In genomic region chr16:78161023-78161729, GRCh38 we compare ENCODE assay signal across 28 cellular contexts.
"Had no signal": no experiment of that assay in that cellular context is flagged by ENCODE, and none has a peak within 500 bp of the region (broad histone marks: within the 10 kb centered on the region; RNA-seq: fewer than 3 reads in every experiment).

No MANE protein-coding gene starts in this region.

- DNase-seq: natural killer cell; occipital lobe; ovary; posterior cingulate gyrus; psoas muscle; right cardiac atrium; spleen; stimulated activated CD4-positive, alpha-beta T cell treated with anti-CD3 and anti-CD28 coated beads, Interleukin-12 subunit alpha, Interleukin-12 subunit beta, amount 100 ng/mL, for 4 hours; stimulated activated CD4-positive, alpha-beta T cell treated with anti-CD3 and anti-CD28 coated beads, Interleukin-1b, Interleukin-23, amount 100 ng/mL, for 48 hours; stimulated activated CD4-positive, alpha-beta T cell treated with anti-CD3 and anti-CD28 coated beads, Interleukin-4, amount 100 ng/mL, for 1 hour; stimulated activated CD4-positive, alpha-beta T cell treated with anti-CD3 and anti-CD28 coated beads, Interleukin-4, amount 100 ng/mL, for 4 hours; stimulated activated CD8-positive, alpha-beta memory T cell treated with anti-CD3 and anti-CD28 coated beads, Interleukin-4, amount 100 ng/mL, for 48 hours; stimulated activated naive CD4-positive, alpha-beta T cell; stimulated activated naive CD8-positive, alpha-beta T cell treated with anti-CD3 and anti-CD28 coated beads, Interleukin-15, amount 100 ng/mL, for 72 hours; stimulated activated naive CD8-positive, alpha-beta T cell treated with anti-CD3 and anti-CD28 coated beads, Interleukin-15, Interleukin-2, amounts not matched to agents 100 U/mL and 50 U/mL, for 24 hours; substantia nigra; testis; tibial artery; transverse colon; upper lobe of right lung; uterus had no signal

- H3K27ac ChIP-seq: neural progenitor cell, ovary, parathyroid adenoma, psoas muscle, skin epidermis, spleen, suprapubic skin, testis, tibial artery, transverse colon, upper lobe of right lung, uterus had no signal

- H2AFZ ChIP-seq: neural progenitor cell, parathyroid adenoma had no signal

- ATAC-seq: natural killer cell; psoas muscle; right cardiac atrium; sciatic nerve; stimulated activated memory B cell treated with anti-CD40 and anti-IgM and Interleukin-4, amounts not matched to agents 10 μg/mL and 1 μg/mL and 100 μg/mL, for 72 hours; stimulated activated naive CD8-positive, alpha-beta T cell treated with anti-CD3 and anti-CD28 coated beads, Interleukin-15, amount 100 ng/mL, for 72 hours; stimulated activated naive CD8-positive, alpha-beta T cell treated with anti-CD3 and anti-CD28 coated beads, Interleukin-15, Interleukin-2, amounts not matched to agents 100 U/mL and 50 U/mL, for 24 hours; upper lobe of right lung had no signal

- H3K4me3 ChIP-seq: neural progenitor cell, ovary, psoas muscle, skin epidermis, smooth muscle cell, spleen, suprapubic skin, testis, tibial artery, transverse colon, upper lobe of right lung, uterus had no signal

- H3K9ac ChIP-seq: neural progenitor cell, parathyroid adenoma had no signal

- H3K9me3 ChIP-seq: ovary, suprapubic skin, testis, transverse colon, upper lobe of right lung, uterus had no signal

- H3K4me2 ChIP-seq: neural progenitor cell, smooth muscle cell had no signal

- H3K4me1 ChIP-seq: neural progenitor cell, parathyroid adenoma, psoas muscle, spleen, suprapubic skin, testis, tibial artery, transverse colon, upper lobe of right lung, uterus had no signal

- H3K36me3 ChIP-seq: ovary, suprapubic skin, tibial artery, transverse colon, upper lobe of right lung, uterus had no signal

- H3K27me3 ChIP-seq: neural progenitor cell, ovary, spleen, suprapubic skin, testis, tibial artery, transverse colon, upper lobe of right lung, uterus had no signal
